ENCODE assay signal across 1 cellular context in genomic region chr22:41979423-41980250, GRCh38.
TF ChIP-seq lines count a peak whose summit lies in the region.

No MANE protein-coding gene starts in this region.

TF ChIP-seq in GM23338, 12 proteins besides CTCF, POLR2A, EP300 and RAD21 (continued from another document):
- no peak for TF ChIP-seq ZNF462 (CRISPR knock-in tag; IDR thresholded peaks at IDR 0.05)
- no peak for TF ChIP-seq CREB1 (CRISPR knock-in tag; IDR thresholded peaks at IDR 0.05; ENCODE audit: low read depth)
- TF ChIP-seq POLR2AphosphoS5 (IDR thresholded peaks at IDR 0.05; ENCODE audit: low read depth), result no peak
- no peak for TF ChIP-seq JUNB (IDR thresholded peaks at IDR 0.05; ENCODE audit: unreplicated experiment)
- no peak for TF ChIP-seq STAT1 (IDR thresholded peaks at IDR 0.05; ENCODE audit: unreplicated experiment)
- TF ChIP-seq ZNF331 (CRISPR knock-in tag; IDR thresholded peaks at IDR 0.05; ENCODE audit: low read depth), result no peak
- TF ChIP-seq, protein P1, sequence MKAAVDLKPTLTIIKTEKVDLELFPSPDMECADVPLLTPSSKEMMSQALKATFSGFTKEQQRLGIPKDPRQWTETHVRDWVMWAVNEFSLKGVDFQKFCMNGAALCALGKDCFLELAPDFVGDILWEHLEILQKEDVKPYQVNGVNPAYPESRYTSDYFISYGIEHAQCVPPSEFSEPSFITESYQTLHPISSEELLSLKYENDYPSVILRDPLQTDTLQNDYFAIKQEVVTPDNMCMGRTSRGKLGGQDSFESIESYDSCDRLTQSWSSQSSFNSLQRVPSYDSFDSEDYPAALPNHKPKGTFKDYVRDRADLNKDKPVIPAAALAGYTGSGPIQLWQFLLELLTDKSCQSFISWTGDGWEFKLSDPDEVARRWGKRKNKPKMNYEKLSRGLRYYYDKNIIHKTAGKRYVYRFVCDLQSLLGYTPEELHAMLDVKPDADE (IDR thresholded peaks at IDR 0.05), result no peak
- TF ChIP-seq, protein P2, sequence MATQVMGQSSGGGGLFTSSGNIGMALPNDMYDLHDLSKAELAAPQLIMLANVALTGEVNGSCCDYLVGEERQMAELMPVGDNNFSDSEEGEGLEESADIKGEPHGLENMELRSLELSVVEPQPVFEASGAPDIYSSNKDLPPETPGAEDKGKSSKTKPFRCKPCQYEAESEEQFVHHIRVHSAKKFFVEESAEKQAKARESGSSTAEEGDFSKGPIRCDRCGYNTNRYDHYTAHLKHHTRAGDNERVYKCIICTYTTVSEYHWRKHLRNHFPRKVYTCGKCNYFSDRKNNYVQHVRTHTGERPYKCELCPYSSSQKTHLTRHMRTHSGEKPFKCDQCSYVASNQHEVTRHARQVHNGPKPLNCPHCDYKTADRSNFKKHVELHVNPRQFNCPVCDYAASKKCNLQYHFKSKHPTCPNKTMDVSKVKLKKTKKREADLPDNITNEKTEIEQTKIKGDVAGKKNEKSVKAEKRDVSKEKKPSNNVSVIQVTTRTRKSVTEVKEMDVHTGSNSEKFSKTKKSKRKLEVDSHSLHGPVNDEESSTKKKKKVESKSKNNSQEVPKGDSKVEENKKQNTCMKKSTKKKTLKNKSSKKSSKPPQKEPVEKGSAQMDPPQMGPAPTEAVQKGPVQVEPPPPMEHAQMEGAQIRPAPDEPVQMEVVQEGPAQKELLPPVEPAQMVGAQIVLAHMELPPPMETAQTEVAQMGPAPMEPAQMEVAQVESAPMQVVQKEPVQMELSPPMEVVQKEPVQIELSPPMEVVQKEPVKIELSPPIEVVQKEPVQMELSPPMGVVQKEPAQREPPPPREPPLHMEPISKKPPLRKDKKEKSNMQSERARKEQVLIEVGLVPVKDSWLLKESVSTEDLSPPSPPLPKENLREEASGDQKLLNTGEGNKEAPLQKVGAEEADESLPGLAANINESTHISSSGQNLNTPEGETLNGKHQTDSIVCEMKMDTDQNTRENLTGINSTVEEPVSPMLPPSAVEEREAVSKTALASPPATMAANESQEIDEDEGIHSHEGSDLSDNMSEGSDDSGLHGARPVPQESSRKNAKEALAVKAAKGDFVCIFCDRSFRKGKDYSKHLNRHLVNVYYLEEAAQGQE (IDR thresholded peaks at IDR 0.05; ENCODE audit: unreplicated experiment), result no peak
